In genomic region chr17:49191407-49191916, GRCh38 we compare ENCODE assay signal across 7 cellular contexts. TPM values are rescaled to one million over a fixed set of nuclear protein-coding genes. Genes with fewer than 3 reads are reported as not detected.
DNase-seq lines count a peak whose midpoint lies in the region; ATAC-seq, FAIRE-seq and TF ChIP-seq lines count a peak whose summit lies in the region.

No MANE protein-coding gene starts in this region.

- no peak for FAIRE-seq in GM12892 (lab: Jason Lieb, UNC)

- peak overlapping the region; percentile 91 for H3K9ac ChIP-seq in iPS-18a (ENCODE audit: low read length)

- H3K4me1 ChIP-seq in iPS-18a (ENCODE audit: control insufficient read depth, low read depth, low read length), result peaks cover 6% of the 10 kb centered on the region

- H3K27me3 Mint-ChIP-seq in activated B cell treated with CpG ODN at 0.5 μM for 24 hours, result peaks cover 2% of the 10 kb centered on the region

- H3K36me3 ChIP-seq in iPS-18a (ENCODE audit: control insufficient read depth, low read depth, low read length), result no peaks in the 10 kb centered on the region

- H3K27me3 ChIP-seq in iPS-18a (ENCODE audit: control insufficient read depth, insufficient read depth, low read length), result no peaks in the 10 kb centered on the region

- peak overlapping the region; percentile 97 for H3K4me3 ChIP-seq in iPS-18a (ENCODE audit: low read length)

- no peaks in the 10 kb centered on the region for H3K9me3 Mint-ChIP-seq in activated B cell treated with CpG ODN at 0.5 μM for 24 hours

- peaks cover 15% of the 10 kb centered on the region for H3K36me3 Mint-ChIP-seq in activated B cell treated with CpG ODN at 0.5 μM for 24 hours (ENCODE audit: low read depth)

- peak; percentile 5 for ATAC-seq in GM18868 (IDR thresholded peaks at IDR 0.05; ENCODE audit: unreplicated experiment)
- peak; percentile 8 for ATAC-seq in HG03064 (IDR thresholded peaks at IDR 0.05; ENCODE audit: low read depth, unreplicated experiment)
- peak; percentile 0 for ATAC-seq in activated B cell treated with CpG ODN at 0.5 μM for 24 hours (ENCODE audit: low read depth)

- no peak for TF ChIP-seq CTCF in activated B cell treated with CpG ODN at 0.5 μM for 24 hours (IDR thresholded peaks at IDR 0.05)

- POLR2A ChIA-PET in activated B cell treated with CpG ODN at 0.5 μM for 24 hours (lab: Charles Lee), result interaction anchor here (0.8 to 5.8 kb wide), 10 partner anchors 10 to 247 kb away, joined by 3 to 259 read pairs (median 6); partner anchors contain the start of genes ABI3, GNGT2, PHB1 and PHOSPHO1

- intact Hi-C loops in activated B cell treated with CpG ODN at 0.5 μM for 24 hours (cut with micrococcal nuclease), result loop anchor here (5.0 to 10.0 kb wide), 6 partner anchors 151 to 1987 kb away; partner anchors contain the start of genes KAT7, MYL4 and NFE2L1

- peaks cover 37% of the 10 kb centered on the region for H3K4me1 Mint-ChIP-seq in activated B cell treated with CpG ODN at 0.5 μM for 24 hours

- H3K9me3 ChIP-seq in iPS-18a (ENCODE audit: control insufficient read depth, low read depth, low read length), result no peaks in the 10 kb centered on the region

- TF ChIP-seq POLR2A in GM12892 (IDR thresholded peaks at IDR 0.05; ENCODE audit: low read depth, low read length), result no peak

- peak overlapping the region; percentile 62 for H3K27ac ChIP-seq in iPS-18a (ENCODE audit: low read length)
- peak overlapping the region; percentile 92 for H3K27ac ChIP-seq in substantia nigra (ENCODE audit: low read depth, low read length, poor library complexity, severe bottlenecking)

- H3K4me3 Mint-ChIP-seq in activated B cell treated with CpG ODN at 0.5 μM for 24 hours, result peak overlapping the region; percentile 92

- H3K27ac Mint-ChIP-seq in activated B cell treated with CpG ODN at 0.5 μM for 24 hours, result peak overlapping the region; percentile 97

- CTCF ChIA-PET in activated B cell treated with CpG ODN at 0.5 μM for 24 hours (lab: Charles Lee), result interaction anchor here (1.3 to 6.2 kb wide), 6 partner anchors 11 to 170 kb away, joined by 3 to 91 read pairs (median 24); no protein-coding TSS in a partner anchor

- no peak for DNase-seq in activated B cell treated with CpG ODN at 0.5 μM for 24 hours
- DNase-seq in substantia nigra (lab: John Stamatoyannopoulos, UW), result no peak
- DNase-seq in GM12892 (ENCODE audit: insufficient read length), result no peak
- no peak for DNase-seq in kidney tubule cell (ENCODE audit: low spot score)

RNA-seq across cellular contexts. Expression of gene GNGT2, which starts 18.9 kb away (rescaled TPM):
- total RNA-seq in activated B cell treated with CpG ODN at 0.5 μM for 24 hours, result 8.1 and 9.8 TPM in 2 replicates
- 33.7 TPM for polyA plus RNA-seq in GM12892 (2012; ENCODE audit: missing spikeins)

RNA-seq across cellular contexts. Expression of gene ABI3, which starts 19.0 kb away (rescaled TPM):
- total RNA-seq in activated B cell treated with CpG ODN at 0.5 μM for 24 hours, result 6.5 and 9.7 TPM in 2 replicates
- polyA plus RNA-seq in GM12892 (2012; ENCODE audit: missing spikeins), result 22.7 TPM

RNA-seq across cellular contexts. Expression of gene PHOSPHO1, which starts 39.1 kb away (rescaled TPM):
- 0.59 TPM in 1 of 2 replicates, not detected in the other for total RNA-seq in activated B cell treated with CpG ODN at 0.5 μM for 24 hours
- 0.81 TPM for polyA plus RNA-seq in GM12892 (2012; ENCODE audit: missing spikeins)

RNA-seq across cellular contexts. Expression of gene B4GALNT2, which starts 58.9 kb away (rescaled TPM):
- 0.05 and 0.09 TPM in 2 replicates for total RNA-seq in activated B cell treated with CpG ODN at 0.5 μM for 24 hours
- polyA plus RNA-seq in GM12892 (2012; ENCODE audit: missing spikeins), result not detected
